ENCODE assay signal across 8 cellular contexts in the genomic region with DNA sequence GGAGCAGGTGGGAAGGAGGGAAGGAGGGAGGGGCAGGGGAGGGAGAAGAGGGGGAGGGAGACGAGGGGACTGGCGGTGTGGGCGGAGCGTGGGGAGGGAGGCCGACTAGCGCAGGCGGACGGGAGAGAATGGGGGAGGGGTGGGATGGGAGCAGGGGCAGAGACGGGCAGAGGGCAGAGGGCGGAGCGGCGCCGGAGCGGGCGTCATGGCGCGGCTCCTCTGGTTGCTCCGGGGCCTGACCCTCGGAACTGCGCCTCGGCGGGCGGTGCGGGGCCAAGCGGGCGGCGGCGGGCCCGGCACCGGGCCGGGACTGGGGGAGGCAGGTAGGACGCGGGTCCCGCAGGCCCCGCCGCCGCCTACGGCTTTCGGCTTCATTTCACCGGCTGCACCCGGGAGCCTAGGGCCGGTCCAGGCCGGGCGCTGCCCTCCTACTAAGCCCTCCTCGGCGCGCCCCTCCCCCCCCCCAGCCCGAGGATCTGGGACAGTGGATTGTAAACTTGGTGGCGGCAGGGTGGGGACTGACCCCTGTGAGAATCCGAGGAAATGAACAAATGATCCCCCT. TPM values are rescaled to one million over a fixed set of nuclear protein-coding genes. Genes with fewer than 3 reads are reported as not detected.
DNase-seq lines count a peak whose midpoint lies in the region; ATAC-seq lines count a peak whose summit lies in the region.

A gene (plus strand): TSS at position 176 of the 562 bp plus-strand sequence. CDS start 30 bp downstream, at position 206.

- WGBS in mesodermal cell (ENCODE audit: insufficient coverage in 2 of 2), 2 experiments = 0 to 4% methylated on average over 23 to 41 of the region's 50 CpGs

- peak within 1 kb of the TSS; percentile 73 for H3K4me3 ChIP-seq in CD4-positive, CD25-positive, alpha-beta regulatory T cell (ENCODE audit: low read depth, low read length)
- peak within 1 kb of the TSS; percentile 77 for H3K4me3 ChIP-seq in mesodermal cell (ENCODE audit: extremely low read depth, insufficient read depth, low read length, poor library complexity, severe bottlenecking)

- in situ Hi-C loops in endometrial microvascular endothelial cells (cut with HindIII; ENCODE audit: inconsistent ontology term, low pct_unique_long_range_greater_than_20kb, low sequenced_read_pairs) = no loop called here

- H3K27me3 Mint-ChIP-seq in CD4-positive, CD25-positive, alpha-beta regulatory T cell = peaks cover 14% of the 10 kb centered on the region

- H3K27ac ChIP-seq in CD4-positive, CD25-positive, alpha-beta regulatory T cell (ENCODE audit: insufficient read depth, low read length, poor library complexity, severe bottlenecking) = peak within 1 kb of the TSS; percentile 55
- peak within 1 kb of the TSS; percentile 83 for H3K27ac ChIP-seq in mesodermal cell (ENCODE audit: low read depth, low read length, severe bottlenecking)

- H3K27ac Mint-ChIP-seq in CD4-positive, CD25-positive, alpha-beta regulatory T cell = peak within 1 kb of the TSS; percentile 82 to 92 (median 86)

- no peaks in the 10 kb centered on the region for H3K27me3 ChIP-seq in CD4-positive, CD25-positive, alpha-beta regulatory T cell (ENCODE audit: control insufficient read depth, insufficient read depth, low read length)

- H3K36me3 Mint-ChIP-seq in CD4-positive, CD25-positive, alpha-beta regulatory T cell = no peaks in the 10 kb centered on the region

- H3K4me3 Mint-ChIP-seq in CD4-positive, CD25-positive, alpha-beta regulatory T cell = peak within 1 kb of the TSS; percentile 92 to 94 (median 92)

- ATAC-seq in CD4-positive, CD25-positive, alpha-beta regulatory T cell (ENCODE audit: low read depth in 2 of 2) = peak; percentile 54 to 60
- peak; percentile 68 for ATAC-seq in GM19351 (IDR thresholded peaks at IDR 0.05; ENCODE audit: unreplicated experiment)
- ATAC-seq in HG03520 (IDR thresholded peaks at IDR 0.05; ENCODE audit: unreplicated experiment) = peak; percentile 52

- no peaks in the 10 kb centered on the region for H3K36me3 ChIP-seq in CD4-positive, CD25-positive, alpha-beta regulatory T cell (ENCODE audit: control insufficient read depth, insufficient read depth, low read length)
- H3K36me3 ChIP-seq in mesodermal cell (ENCODE audit: control insufficient read depth, insufficient read depth, low read length) = no peaks in the 10 kb centered on the region

- H3K9me3 ChIP-seq in CD4-positive, CD25-positive, alpha-beta regulatory T cell (ENCODE audit: control insufficient read depth in 2 of 2, low read length in 2 of 2) = no peaks in the 10 kb centered on the region
- H3K9me3 ChIP-seq in mesodermal cell (ENCODE audit: control insufficient read depth, low read length) = peaks cover 8% of the 10 kb centered on the region

- H3K9me3 Mint-ChIP-seq in CD4-positive, CD25-positive, alpha-beta regulatory T cell = peaks cover 0 to 6% (median 3%) of the 10 kb centered on the region in 7 donors

- peak; percentile 32 to 86 (median 61) for DNase-seq in CD4-positive, CD25-positive, alpha-beta regulatory T cell
- DNase-seq in NOMO-1 (lab: John Stamatoyannopoulos, UW; ENCODE audit: unreplicated experiment in 2 of 2) = peak; percentile 66 to 88
- DNase-seq in activated CD8-positive, alpha-beta memory T cell treated with anti-CD3 and anti-CD28 coated beads, Interleukin-2, amount 50 U/mL, for 1 hour (ENCODE audit: extremely low read depth) = peak; percentile 47
- peak; percentile 12 for DNase-seq in stimulated activated CD8-positive, alpha-beta memory T cell treated with anti-CD3 and anti-CD28 coated beads, Interleukin-15, amount 100 ng/mL, for 24 hours (ENCODE audit: low read depth)

- peaks cover 16 to 39% (median 30%) of the 10 kb centered on the region in 4 donors for H3K4me1 Mint-ChIP-seq in CD4-positive, CD25-positive, alpha-beta regulatory T cell

- peaks cover 14% of the 10 kb centered on the region for H3K4me1 ChIP-seq in CD4-positive, CD25-positive, alpha-beta regulatory T cell (ENCODE audit: control insufficient read depth, insufficient read depth, low read length, poor library complexity, severe bottlenecking)
- peaks cover 27% of the 10 kb centered on the region for H3K4me1 ChIP-seq in mesodermal cell (ENCODE audit: control insufficient read depth, insufficient read depth, low read length, poor library complexity, severe bottlenecking)

RNA-seq across cellular contexts. Expression of the gene that starts here (rescaled TPM):
- total RNA-seq in CD4-positive, CD25-positive, alpha-beta regulatory T cell = 1.3 TPM
- polyA plus RNA-seq in CD4-positive, CD25-positive, alpha-beta regulatory T cell = 1 to 10 TPM; 4.1 to 9.9 (median 6.3) TPM
- 24.0 TPM for total RNA-seq in endometrial microvascular endothelial cells (ENCODE audit: inconsistent ontology term)
- polyA plus RNA-seq in mesodermal cell (2013, experiment 1 of 2) = 47.9 TPM
- 42.0 TPM for polyA plus RNA-seq in mesodermal cell (2013, experiment 2 of 2)

Comparison
In these comparisons a context has a peak if more than half of its experiments do, and no peak if none do; other contexts are left out.
1. Peak in every context shown above with its lines: DNase-seq, ATAC-seq, H3K4me3 ChIP-seq and H3K27ac ChIP-seq.
2. RNA of the gene that starts here (total RNA-seq): 24.0 TPM in endometrial microvascular endothelial cells (single experiment); 1.3 TPM in CD4-positive, CD25-positive, alpha-beta regulatory T cell (single experiment); every median in the first group is over 10 times any median in the second.
3. DNase-seq: peak in every context shown above with its lines; median percentile 77 in NOMO-1; 61 in CD4-positive, CD25-positive, alpha-beta regulatory T cell; 47 in activated CD8-positive, alpha-beta memory T cell treated with anti-CD3 and anti-CD28 coated beads, Interleukin-2, amount 50 U/mL, for 1 hour; 12 in stimulated activated CD8-positive, alpha-beta memory T cell treated with anti-CD3 and anti-CD28 coated beads, Interleukin-15, amount 100 ng/mL, for 24 hours.